In the genomic region with DNA sequence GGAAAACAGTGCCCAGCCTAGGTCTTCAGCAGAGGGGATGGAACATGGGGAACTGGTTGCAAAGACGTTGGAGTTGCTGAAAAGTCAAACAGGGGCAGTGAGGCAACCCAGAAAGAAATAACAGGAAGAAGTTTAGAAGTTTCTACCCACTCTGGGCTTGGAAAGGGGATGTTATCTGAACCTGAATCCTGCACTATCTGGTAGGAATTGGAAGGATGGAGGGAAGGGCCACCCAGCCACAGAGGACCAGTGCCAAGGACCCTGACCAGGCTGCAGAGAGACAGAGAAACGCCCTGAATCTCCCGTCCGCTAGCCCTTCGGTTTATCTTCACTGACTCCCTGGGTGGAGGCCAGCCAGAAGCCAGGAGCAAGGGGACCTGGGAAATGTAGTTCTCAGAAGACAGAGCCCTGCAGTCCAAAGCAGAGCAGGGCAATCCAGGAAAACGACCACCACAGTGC, we compare ENCODE assay signal across 1 cellular context.
TF ChIP-seq lines count a peak whose summit lies in the region.

No MANE protein-coding gene starts in this region.

TF ChIP-seq in K562, 482 proteins besides CTCF, POLR2A, EP300 and RAD21 (continued from another document and continues in another):
- TF ChIP-seq, protein P1, sequence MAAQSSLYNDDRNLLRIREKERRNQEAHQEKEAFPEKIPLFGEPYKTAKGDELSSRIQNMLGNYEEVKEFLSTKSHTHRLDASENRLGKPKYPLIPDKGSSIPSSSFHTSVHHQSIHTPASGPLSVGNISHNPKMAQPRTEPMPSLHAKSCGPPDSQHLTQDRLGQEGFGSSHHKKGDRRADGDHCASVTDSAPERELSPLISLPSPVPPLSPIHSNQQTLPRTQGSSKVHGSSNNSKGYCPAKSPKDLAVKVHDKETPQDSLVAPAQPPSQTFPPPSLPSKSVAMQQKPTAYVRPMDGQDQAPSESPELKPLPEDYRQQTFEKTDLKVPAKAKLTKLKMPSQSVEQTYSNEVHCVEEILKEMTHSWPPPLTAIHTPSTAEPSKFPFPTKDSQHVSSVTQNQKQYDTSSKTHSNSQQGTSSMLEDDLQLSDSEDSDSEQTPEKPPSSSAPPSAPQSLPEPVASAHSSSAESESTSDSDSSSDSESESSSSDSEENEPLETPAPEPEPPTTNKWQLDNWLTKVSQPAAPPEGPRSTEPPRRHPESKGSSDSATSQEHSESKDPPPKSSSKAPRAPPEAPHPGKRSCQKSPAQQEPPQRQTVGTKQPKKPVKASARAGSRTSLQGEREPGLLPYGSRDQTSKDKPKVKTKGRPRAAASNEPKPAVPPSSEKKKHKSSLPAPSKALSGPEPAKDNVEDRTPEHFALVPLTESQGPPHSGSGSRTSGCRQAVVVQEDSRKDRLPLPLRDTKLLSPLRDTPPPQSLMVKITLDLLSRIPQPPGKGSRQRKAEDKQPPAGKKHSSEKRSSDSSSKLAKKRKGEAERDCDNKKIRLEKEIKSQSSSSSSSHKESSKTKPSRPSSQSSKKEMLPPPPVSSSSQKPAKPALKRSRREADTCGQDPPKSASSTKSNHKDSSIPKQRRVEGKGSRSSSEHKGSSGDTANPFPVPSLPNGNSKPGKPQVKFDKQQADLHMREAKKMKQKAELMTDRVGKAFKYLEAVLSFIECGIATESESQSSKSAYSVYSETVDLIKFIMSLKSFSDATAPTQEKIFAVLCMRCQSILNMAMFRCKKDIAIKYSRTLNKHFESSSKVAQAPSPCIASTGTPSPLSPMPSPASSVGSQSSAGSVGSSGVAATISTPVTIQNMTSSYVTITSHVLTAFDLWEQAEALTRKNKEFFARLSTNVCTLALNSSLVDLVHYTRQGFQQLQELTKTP (IDR thresholded peaks at IDR 0.05; ENCODE audit: low read depth in 1 of 2, partially characterized antibody in 2 of 2): peak; percentile 36 to 79
- TF ChIP-seq FOXJ3 (CRISPR knock-in tag; IDR thresholded peaks at IDR 0.05): no peak
- TF ChIP-seq ZNF512 (tag; IDR thresholded peaks at IDR 0.05): no peak
- TF ChIP-seq ARID4B (CRISPR knock-in tag; IDR thresholded peaks at IDR 0.05): no peak
- TF ChIP-seq, protein P2, sequence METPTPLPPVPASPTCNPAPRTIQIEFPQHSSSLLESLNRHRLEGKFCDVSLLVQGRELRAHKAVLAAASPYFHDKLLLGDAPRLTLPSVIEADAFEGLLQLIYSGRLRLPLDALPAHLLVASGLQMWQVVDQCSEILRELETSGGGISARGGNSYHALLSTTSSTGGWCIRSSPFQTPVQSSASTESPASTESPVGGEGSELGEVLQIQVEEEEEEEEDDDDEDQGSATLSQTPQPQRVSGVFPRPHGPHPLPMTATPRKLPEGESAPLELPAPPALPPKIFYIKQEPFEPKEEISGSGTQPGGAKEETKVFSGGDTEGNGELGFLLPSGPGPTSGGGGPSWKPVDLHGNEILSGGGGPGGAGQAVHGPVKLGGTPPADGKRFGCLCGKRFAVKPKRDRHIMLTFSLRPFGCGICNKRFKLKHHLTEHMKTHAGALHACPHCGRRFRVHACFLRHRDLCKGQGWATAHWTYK (CRISPR knock-in tag; IDR thresholded peaks at IDR 0.05): 0 out of 2 replicates have a peak, but pooled peaks have one; percentile 16
- TF ChIP-seq SMARCA5 (IDR thresholded peaks at IDR 0.05): no peak
- TF ChIP-seq ZNF143 (CRISPR knock-in tag; IDR thresholded peaks at IDR 0.05): peak; percentile 89
- no peak for TF ChIP-seq ZNF766 (CRISPR knock-in tag; conservative IDR thresholded peaks at IDR 0.05)
- no peak for TF ChIP-seq ZNF212 (CRISPR knock-in tag; IDR thresholded peaks at IDR 0.05)
- peak; percentile 52; the same call in 1 of the 2 replicates for TF ChIP-seq ZNF511 (CRISPR knock-in tag; IDR thresholded peaks at IDR 0.05)
- TF ChIP-seq PPARD (CRISPR knock-in tag; IDR thresholded peaks at IDR 0.05): no peak
- TF ChIP-seq ARID1B (IDR thresholded peaks at IDR 0.05): peak; percentile 25; the same call in 1 of the 2 replicates
- TF ChIP-seq ZNF263 (CRISPR knock-in tag; IDR thresholded peaks at IDR 0.05; ENCODE audit: borderline replicate concordance): no peak
- peak; percentile 41; the same call in 1 of the 2 replicates for TF ChIP-seq PHF8 (IDR thresholded peaks at IDR 0.05; ENCODE audit: borderline replicate concordance, low read length)
- 0 out of 2 replicates have a peak, but pooled peaks have one; percentile 15 for TF ChIP-seq PYGO2 (tag; IDR thresholded peaks at IDR 0.05)
- TF ChIP-seq TAF1 (IDR thresholded peaks at IDR 0.05; ENCODE audit: control insufficient read depth, extremely low read depth, insufficient read depth, low read length, severe bottlenecking): peak; percentile 21
- TF ChIP-seq WHSC1 (IDR thresholded peaks at IDR 0.05; ENCODE audit: low read length): no peak
- peak; percentile 73; the same call in 1 of the 2 replicates for TF ChIP-seq CREB3L1 (IDR thresholded peaks at IDR 0.05; ENCODE audit: borderline replicate concordance, low read depth)
- TF ChIP-seq MECOM (CRISPR knock-in tag; IDR thresholded peaks at IDR 0.05): 0 out of 2 replicates have a peak, but pooled peaks have one; percentile 14
- peak; percentile 36; the same call in 1 of the 2 replicates for TF ChIP-seq RBFOX2 (IDR thresholded peaks at IDR 0.05; ENCODE audit: low read depth, low read length)
- no peak for TF ChIP-seq ESRRB (CRISPR knock-in tag; IDR thresholded peaks at IDR 0.05; ENCODE audit: borderline replicate concordance)
- TF ChIP-seq, protein P3, sequence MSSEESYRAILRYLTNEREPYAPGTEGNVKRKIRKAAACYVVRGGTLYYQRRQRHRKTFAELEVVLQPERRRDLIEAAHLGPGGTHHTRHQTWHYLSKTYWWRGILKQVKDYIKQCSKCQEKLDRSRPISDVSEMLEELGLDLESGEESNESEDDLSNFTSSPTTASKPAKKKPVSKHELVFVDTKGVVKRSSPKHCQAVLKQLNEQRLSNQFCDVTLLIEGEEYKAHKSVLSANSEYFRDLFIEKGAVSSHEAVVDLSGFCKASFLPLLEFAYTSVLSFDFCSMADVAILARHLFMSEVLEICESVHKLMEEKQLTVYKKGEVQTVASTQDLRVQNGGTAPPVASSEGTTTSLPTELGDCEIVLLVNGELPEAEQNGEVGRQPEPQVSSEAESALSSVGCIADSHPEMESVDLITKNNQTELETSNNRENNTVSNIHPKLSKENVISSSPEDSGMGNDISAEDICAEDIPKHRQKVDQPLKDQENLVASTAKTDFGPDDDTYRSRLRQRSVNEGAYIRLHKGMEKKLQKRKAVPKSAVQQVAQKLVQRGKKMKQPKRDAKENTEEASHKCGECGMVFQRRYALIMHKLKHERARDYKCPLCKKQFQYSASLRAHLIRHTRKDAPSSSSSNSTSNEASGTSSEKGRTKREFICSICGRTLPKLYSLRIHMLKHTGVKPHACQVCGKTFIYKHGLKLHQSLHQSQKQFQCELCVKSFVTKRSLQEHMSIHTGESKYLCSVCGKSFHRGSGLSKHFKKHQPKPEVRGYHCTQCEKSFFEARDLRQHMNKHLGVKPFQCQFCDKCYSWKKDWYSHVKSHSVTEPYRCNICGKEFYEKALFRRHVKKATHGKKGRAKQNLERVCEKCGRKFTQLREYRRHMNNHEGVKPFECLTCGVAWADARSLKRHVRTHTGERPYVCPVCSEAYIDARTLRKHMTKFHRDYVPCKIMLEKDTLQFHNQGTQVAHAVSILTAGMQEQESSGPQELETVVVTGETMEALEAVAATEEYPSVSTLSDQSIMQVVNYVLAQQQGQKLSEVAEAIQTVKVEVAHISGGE (CRISPR knock-in tag; IDR thresholded peaks at IDR 0.05): 0 out of 6 replicates have a peak, but pooled peaks of 1 of the 3 experiments have one; percentile 31
- TF ChIP-seq PML (IDR thresholded peaks at IDR 0.05; ENCODE audit: low read length): peak; percentile 44; the same call in 1 of the 2 replicates
- TF ChIP-seq ZNF311 (CRISPR knock-in tag; IDR thresholded peaks at IDR 0.05): no peak
- TF ChIP-seq, protein P4, sequence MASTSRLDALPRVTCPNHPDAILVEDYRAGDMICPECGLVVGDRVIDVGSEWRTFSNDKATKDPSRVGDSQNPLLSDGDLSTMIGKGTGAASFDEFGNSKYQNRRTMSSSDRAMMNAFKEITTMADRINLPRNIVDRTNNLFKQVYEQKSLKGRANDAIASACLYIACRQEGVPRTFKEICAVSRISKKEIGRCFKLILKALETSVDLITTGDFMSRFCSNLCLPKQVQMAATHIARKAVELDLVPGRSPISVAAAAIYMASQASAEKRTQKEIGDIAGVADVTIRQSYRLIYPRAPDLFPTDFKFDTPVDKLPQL (IDR thresholded peaks at IDR 0.05; ENCODE audit: extremely low read depth, insufficient read length): no peak
- TF ChIP-seq NONO (IDR thresholded peaks at IDR 0.05; ENCODE audit: low read depth in 2 of 2, low read length in 1 of 2): no peak
- TF ChIP-seq HCFC1 (IDR thresholded peaks at IDR 0.05; ENCODE audit: low read depth, low read length): peak; percentile 92
- TF ChIP-seq ATF1 (CRISPR knock-in tag; IDR thresholded peaks at IDR 0.05): no peak
- no peak for TF ChIP-seq ATF1 (tag; IDR thresholded peaks at IDR 0.05)
- peak; percentile 46; the same call in 1 of the 2 replicates for TF ChIP-seq GABPB1 (CRISPR knock-in tag; IDR thresholded peaks at IDR 0.05)
- TF ChIP-seq ETS1 (conservative IDR thresholded peaks at IDR 0.05; ENCODE audit: control insufficient read depth, low read depth, low read length): peak; percentile 71; the same call in 1 of the 2 replicates
- peak; percentile 73 for TF ChIP-seq ZBTB17 (CRISPR knock-in tag; IDR thresholded peaks at IDR 0.05)
- TF ChIP-seq RBBP5 (IDR thresholded peaks at IDR 0.05; ENCODE audit: borderline replicate concordance, insufficient read depth, low read length, poor library complexity, severe bottlenecking): peak; percentile 24
- TF ChIP-seq HNRNPLL (IDR thresholded peaks at IDR 0.05; ENCODE audit: low read depth, low read length, poor library complexity, severe bottlenecking): no peak
- peak; percentile 52; the same call in 1 of the 2 replicates for TF ChIP-seq DPF2 (IDR thresholded peaks at IDR 0.05)
